In genomic region chr5:113331201-113331551, GRCh38 we compare ENCODE assay signal across 10 cellular contexts.
DNase-seq lines count a peak whose midpoint lies in the region; ATAC-seq and TF ChIP-seq lines count a peak whose summit lies in the region.
"Had no signal": no experiment of that assay in that cellular context is flagged by ENCODE, and none has a peak within 500 bp of the region (broad histone marks: within the 10 kb centered on the region; RNA-seq: fewer than 3 reads in every experiment).

No MANE protein-coding gene starts in this region.

- no peaks in the 10 kb centered on the region for H3K36me3 Mint-ChIP-seq in activated T-cell treated with anti-CD3 and anti-CD28 coated beads, Interleukin-2, amount 50 U/mL, for 72 hours (ENCODE audit: insufficient read depth in 2 of 2)

- 60 to 62% methylated on average over 4 of the region's 4 CpGs for WGBS in heart right ventricle, 2 donors
- 59 to 66% methylated on average over 4 of the region's 4 CpGs for WGBS in lower leg skin, 2 donors

- ATAC-seq in activated T-cell treated with anti-CD3 and anti-CD28 coated beads, Interleukin-2, amount 50 U/mL, for 72 hours (replicated peaks in 1 of 2), result no peak
- ATAC-seq in SK-N-SH treated with all-trans-retinoic acid at 6 μM for 48 hours (peak; percentile 56), heart right ventricle (peak; percentile 8 to 88 (median 62)), HG02798 (IDR thresholded peaks at IDR 0.05; ENCODE audit: poor library complexity, unreplicated experiment) (no peak)

- TF ChIP-seq CTCF in heart right ventricle (IDR thresholded peaks at IDR 0.05), result no peak
- TF ChIP-seq CTCF in lower leg skin (IDR thresholded peaks at IDR 0.05), result no peak

- no peak overlapping the region for H3K4me3 Mint-ChIP-seq in activated T-cell treated with anti-CD3 and anti-CD28 coated beads, Interleukin-2, amount 50 U/mL, for 72 hours

- H3K4me3 ChIP-seq in heart right ventricle, result no peak overlapping the region
- H3K4me3 ChIP-seq in lower leg skin (ENCODE audit: low read depth, poor library complexity, severe bottlenecking), result no peak overlapping the region

- H3K27ac Mint-ChIP-seq in activated T-cell treated with anti-CD3 and anti-CD28 coated beads, Interleukin-2, amount 50 U/mL, for 72 hours, result peak overlapping the region; percentile 3

- H3K9me3 ChIP-seq in heart right ventricle, result peaks cover 0 to 5% (median 0%) of the 10 kb centered on the region in 11 donors

- peaks cover 0 to 15% (median 9%) of the 10 kb centered on the region in 9 donors for H3K4me1 ChIP-seq in heart right ventricle

- H3K36me3 ChIP-seq in heart right ventricle, result no peaks in the 10 kb centered on the region

- peaks cover 9% of the 10 kb centered on the region for H3K4me1 Mint-ChIP-seq in activated T-cell treated with anti-CD3 and anti-CD28 coated beads, Interleukin-2, amount 50 U/mL, for 72 hours (ENCODE audit: low read depth)

- intact Hi-C loops in heart right ventricle (cut with DNase I), result loop anchor here in 8 of 10 donors (2.0 to 10.0 kb wide), 7 partner anchors 274 to 334 kb away; no protein-coding TSS in a partner anchor
- intact Hi-C loops in lower leg skin (cut with DNase I; ENCODE audit: low total_unique reads), result no loop called here

- DNase-seq in activated T-cell treated with anti-CD3 and anti-CD28 coated beads, Interleukin-2, amount 50 U/mL, for 72 hours, result no peak
- DNase-seq in activated T-cell treated with anti-CD3 and anti-CD28 coated beads for 4 hours, result no peak
- DNase-seq in heart right ventricle, result no peak
- peak; percentile 20 for DNase-seq in stromal cell of bone marrow (ENCODE audit: low read depth)
- no peak for DNase-seq in AG08396 (ENCODE audit: low spot score)
- DNase-seq in lower leg skin (ENCODE audit: low spot score in 2 of 2), result no peak
- DNase-seq: activated T-cell treated with anti-CD3 and anti-CD28 coated beads, Interleukin-2, amount 50 U/mL, for 1 hour; NCI-H510A treated with DMSO at 0.1 percent for 48 hours had no signal

- peak overlapping the region in 1 of 10 donors; percentile 35 for H3K27ac ChIP-seq in heart right ventricle

- H3K27me3 Mint-ChIP-seq in activated T-cell treated with anti-CD3 and anti-CD28 coated beads, Interleukin-2, amount 50 U/mL, for 72 hours (ENCODE audit: low read depth), result peaks cover under 1% of the 10 kb centered on the region

- TF ChIP-seq POLR2A in lower leg skin (IDR thresholded peaks at IDR 0.05), result no peak

- no peaks in the 10 kb centered on the region for H3K9me3 Mint-ChIP-seq in activated T-cell treated with anti-CD3 and anti-CD28 coated beads, Interleukin-2, amount 50 U/mL, for 72 hours

- no peaks in the 10 kb centered on the region for H3K27me3 ChIP-seq in heart right ventricle

TF ChIP-seq in SK-N-SH treated with all-trans-retinoic acid at 6 μM for 48 hours, 23 proteins besides CTCF, POLR2A, EP300 and RAD21:
- TF ChIP-seq RARB (CRISPR knock-in tag; IDR thresholded peaks at IDR 0.05), result no peak
- no peak for TF ChIP-seq GLIS3 (CRISPR knock-in tag; IDR thresholded peaks at IDR 0.05)
- no peak for TF ChIP-seq CREB5 (CRISPR knock-in tag; IDR thresholded peaks at IDR 0.05; ENCODE audit: low read depth)
- no peak for TF ChIP-seq BACH2 (CRISPR knock-in tag; IDR thresholded peaks at IDR 0.05; ENCODE audit: borderline replicate concordance)
- 0 out of 2 replicates have a peak, but pooled peaks have one; percentile 45 for TF ChIP-seq ZFP3 (CRISPR knock-in tag; IDR thresholded peaks at IDR 0.05)

Comparison
In these comparisons a context has a peak if more than half of its experiments do, and no peak if none do; other contexts are left out.
1. ATAC-seq: peak in SK-N-SH treated with all-trans-retinoic acid at 6 μM for 48 hours (single experiment) and heart right ventricle (8 of 8); none in activated T-cell treated with anti-CD3 and anti-CD28 coated beads, Interleukin-2, amount 50 U/mL, for 72 hours (0 of 2) and HG02798 (single experiment).